Comparison of ENCODE assay signal across 20 cellular contexts in the genomic region with DNA sequence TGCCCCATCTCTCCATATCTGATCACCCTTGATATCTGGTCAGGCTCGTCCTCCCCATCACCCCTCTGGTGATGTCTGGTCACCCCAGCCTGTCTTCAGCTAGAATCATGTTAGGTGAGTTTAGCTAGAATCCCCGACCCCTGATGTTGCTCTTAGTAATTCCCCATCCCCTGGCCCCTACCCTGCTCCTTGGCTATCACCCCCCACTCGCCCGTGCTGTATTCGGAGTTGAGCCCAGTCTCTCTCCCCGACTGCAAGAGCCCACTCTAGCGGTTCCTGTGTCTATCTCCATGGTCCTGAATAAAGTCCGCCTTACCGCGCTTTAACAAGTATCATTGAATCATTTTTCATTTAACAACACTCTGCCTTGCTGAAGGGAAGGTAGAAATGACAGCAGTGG. TPM values are rescaled to one million over a fixed set of nuclear protein-coding genes. Genes with fewer than 3 reads are reported as not detected.
"Had no signal": no experiment of that assay in that cellular context is flagged by ENCODE, and none has a peak within 500 bp of the region (broad histone marks: within the 10 kb centered on the region; RNA-seq: fewer than 3 reads in every experiment).

No MANE protein-coding gene starts in this region.

- H3K4me1 ChIP-seq: SJSA1 had no signal

- H3K36me3 Mint-ChIP-seq: activated naive CD4-positive, alpha-beta T cell treated with anti-CD3 and anti-CD28 coated beads, Interleukin-2, amount 50 U/mL, for 72 hours had no signal

- H3K27me3 Mint-ChIP-seq: stimulated activated naive CD8-positive, alpha-beta T cell treated with anti-CD3 and anti-CD28 coated beads, Interleukin-15, amount 100 ng/mL, for 72 hours had no signal

- H3K27ac ChIP-seq: brain microvascular endothelial cell, esophagus muscularis mucosa, gastrocnemius medialis, SJSA1, tibial nerve had no signal

- H3K9me3 Mint-ChIP-seq: activated T-cell treated with anti-CD3 and anti-CD28 coated beads, Interleukin-2, amount 50 U/mL, for 72 hours had no signal

- H3K9me3 ChIP-seq: gastrocnemius medialis had no signal

- H3K27ac Mint-ChIP-seq: activated naive CD4-positive, alpha-beta T cell treated with anti-CD3 and anti-CD28 coated beads, Interleukin-2, amount 50 U/mL, for 72 hours; activated T-cell treated with anti-CD3 and anti-CD28 coated beads, Interleukin-2, amount 50 U/mL, for 72 hours; progenitor cell of endocrine pancreas had no signal

- H3K36me3 ChIP-seq: brain microvascular endothelial cell, esophagus muscularis mucosa, gastrocnemius medialis, SJSA1 had no signal

- ATAC-seq: activated naive CD4-positive, alpha-beta T cell treated with anti-CD3 and anti-CD28 coated beads, Interleukin-2, amount 50 U/mL, for 72 hours; activated T-cell treated with anti-CD3 and anti-CD28 coated beads, Interleukin-2, amount 50 U/mL, for 72 hours; gastrocnemius medialis; stimulated activated naive CD8-positive, alpha-beta T cell treated with anti-CD3 and anti-CD28 coated beads, Interleukin-15, amount 100 ng/mL, for 72 hours had no signal

- H3K4me3 ChIP-seq: esophagus muscularis mucosa, gastrocnemius medialis, SJSA1, tibial nerve had no signal

- H3K4me1 Mint-ChIP-seq: stimulated activated naive CD8-positive, alpha-beta T cell treated with anti-CD3 and anti-CD28 coated beads, Interleukin-15, amount 100 ng/mL, for 72 hours had no signal

- H3K4me3 Mint-ChIP-seq: activated T-cell treated with anti-CD3 and anti-CD28 coated beads, Interleukin-2, amount 50 U/mL, for 72 hours; nephron; stimulated activated naive CD8-positive, alpha-beta T cell treated with anti-CD3 and anti-CD28 coated beads, Interleukin-15, amount 100 ng/mL, for 72 hours had no signal

- H3K27me3 ChIP-seq: brain microvascular endothelial cell, esophagus muscularis mucosa, gastrocnemius medialis, SJSA1, tibial nerve had no signal

- DNase-seq: activated CD4-positive, alpha-beta T cell treated with anti-CD3 and anti-CD28 coated beads for 1 hour; activated CD8-positive, alpha-beta memory T cell treated with anti-CD3 and anti-CD28 coated beads for 24 hours; activated gamma-delta T cell; activated T-cell treated with anti-CD3 and anti-CD28 coated beads, Interleukin-2, amount 50 U/mL, for 72 hours; brain microvascular endothelial cell; central memory CD4-positive, alpha-beta T cell; hypothalamus; mesendoderm; stimulated activated CD4-positive, alpha-beta T cell treated with anti-CD3 and anti-CD28 coated beads, Interleukin-1b, Interleukin-23, amount 100 ng/mL, for 48 hours; stimulated activated naive CD8-positive, alpha-beta T cell treated with anti-CD3 and anti-CD28 coated beads, Interleukin-15, amount 100 ng/mL, for 72 hours; T-helper 9 cell had no signal

RNA-seq across cellular contexts. Expression of gene ADAMTS2, which starts 33.7 kb away (rescaled TPM):
- total RNA-seq: activated naive CD4-positive, alpha-beta T cell treated with anti-CD3 and anti-CD28 coated beads, Interleukin-2, amount 50 U/mL, for 72 hours; activated T-cell treated with anti-CD3 and anti-CD28 coated beads, Interleukin-2, amount 50 U/mL, for 72 hours; dermis microvascular lymphatic vessel endothelial cell; T-helper 1 cell treated with Interleukin-12 subunit alpha and Interleukin-12 subunit beta and Interleukin-4 antibody, amounts not matched to agents 30 ng/mL and 1 ng/mL, for 36 hours had no signal
